In the genomic region with DNA sequence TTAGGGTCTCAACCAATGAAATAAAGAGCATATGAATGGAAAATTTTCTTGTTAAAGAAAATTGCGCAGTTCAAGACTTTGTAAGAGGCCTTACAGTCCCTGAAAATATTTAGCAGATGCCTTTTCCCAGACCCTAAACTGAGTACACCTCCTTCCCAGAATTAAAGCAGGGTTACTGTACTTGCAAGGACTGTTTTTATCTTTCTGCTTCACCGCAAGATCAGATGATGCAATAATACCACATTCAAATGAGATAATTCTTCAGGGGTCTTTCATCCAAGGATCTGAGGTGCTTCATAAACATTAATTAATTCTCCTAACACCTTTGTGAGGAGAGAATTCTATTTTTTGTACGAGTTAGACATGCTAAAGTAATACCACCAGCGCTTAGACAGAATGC, we compare ENCODE assay signal across 24 cellular contexts.
"Had no signal": no experiment of that assay in that cellular context is flagged by ENCODE, and none has a peak within 500 bp of the region (broad histone marks: within the 10 kb centered on the region; RNA-seq: fewer than 3 reads in every experiment).

No MANE protein-coding gene starts in this region.

- H3K9me3 Mint-ChIP-seq: nephron, neural progenitor cell had no signal

- DNase-seq: dorsolateral prefrontal cortex; effector CD4-positive, alpha-beta T cell; foreskin fibroblast; gastrocnemius medialis; head of caudate nucleus; kidney; mucosa of descending colon; naive thymus-derived CD4-positive, alpha-beta T cell; stimulated activated CD4-positive, alpha-beta T cell treated with anti-CD3 and anti-CD28 coated beads, Interleukin-2, amount 100 ng/mL, for 24 hours; stimulated activated CD4-positive, alpha-beta T cell treated with anti-CD3 and anti-CD28 coated beads, Interleukin-4, amount 100 ng/mL, for 24 hours; stimulated activated naive CD4-positive, alpha-beta T cell treated with Interleukin-2 at 50 U/mL for 16 hours; stomach; thyroid gland; trophoblast cell had no signal

- H3K27ac Mint-ChIP-seq: memory B cell; naive thymus-derived CD4-positive, alpha-beta T cell; nephron; neural progenitor cell; progenitor cell of endocrine pancreas; stimulated activated effector memory CD8-positive, alpha-beta T cell treated with anti-CD3 and anti-CD28 coated beads, Interleukin-12 subunit alpha, Interleukin-12 subunit beta, amount 100 ng/mL, for 72 hours had no signal

- H3K4me1 Mint-ChIP-seq: memory B cell; naive thymus-derived CD4-positive, alpha-beta T cell; nephron; neural progenitor cell; stimulated activated effector memory CD8-positive, alpha-beta T cell treated with anti-CD3 and anti-CD28 coated beads, Interleukin-12 subunit alpha, Interleukin-12 subunit beta, amount 100 ng/mL, for 72 hours had no signal

- H3K36me3 ChIP-seq: gastrocnemius medialis, neural progenitor cell, stomach, thyroid gland, vagina had no signal

- H3K27ac ChIP-seq: dorsolateral prefrontal cortex, gastrocnemius medialis, neural progenitor cell, parathyroid adenoma, stomach, thyroid gland, vagina had no signal

- ATAC-seq: gastrocnemius medialis; left lobe of liver; mucosa of descending colon; naive thymus-derived CD4-positive, alpha-beta T cell; sciatic nerve; stimulated activated effector memory CD8-positive, alpha-beta T cell treated with anti-CD3 and anti-CD28 coated beads, Interleukin-12 subunit alpha, Interleukin-12 subunit beta, amount 100 ng/mL, for 72 hours had no signal

- H3K4me3 ChIP-seq: dorsolateral prefrontal cortex, gastrocnemius medialis, lung, mucosa of descending colon, neural progenitor cell, stomach, thyroid gland, vagina had no signal

- H3K4me3 Mint-ChIP-seq: memory B cell; naive thymus-derived CD4-positive, alpha-beta T cell; nephron; neural progenitor cell; stimulated activated effector memory CD8-positive, alpha-beta T cell treated with anti-CD3 and anti-CD28 coated beads, Interleukin-12 subunit alpha, Interleukin-12 subunit beta, amount 100 ng/mL, for 72 hours had no signal

- H3K9ac ChIP-seq: neural progenitor cell, parathyroid adenoma had no signal

- H3K27me3 ChIP-seq: dorsolateral prefrontal cortex, gastrocnemius medialis, neural progenitor cell, stomach, thyroid gland, vagina had no signal

- H3K79me2 ChIP-seq: parathyroid adenoma had no signal

- H3K9me3 ChIP-seq: gastrocnemius medialis, mucosa of descending colon, stomach, thyroid gland, vagina had no signal

- H3K27me3 Mint-ChIP-seq: memory B cell; naive thymus-derived CD4-positive, alpha-beta T cell; progenitor cell of endocrine pancreas had no signal

- H3K4me1 ChIP-seq: gastrocnemius medialis, neural progenitor cell, parathyroid adenoma, stomach, thyroid gland, vagina had no signal

- H2AFZ ChIP-seq: neural progenitor cell, parathyroid adenoma had no signal

- H3K4me2 ChIP-seq: neural progenitor cell had no signal

- H3K36me3 Mint-ChIP-seq: memory B cell; naive thymus-derived CD4-positive, alpha-beta T cell; neural progenitor cell; stimulated activated effector memory CD8-positive, alpha-beta T cell treated with anti-CD3 and anti-CD28 coated beads, Interleukin-12 subunit alpha, Interleukin-12 subunit beta, amount 100 ng/mL, for 72 hours had no signal
